In the genomic region with DNA sequence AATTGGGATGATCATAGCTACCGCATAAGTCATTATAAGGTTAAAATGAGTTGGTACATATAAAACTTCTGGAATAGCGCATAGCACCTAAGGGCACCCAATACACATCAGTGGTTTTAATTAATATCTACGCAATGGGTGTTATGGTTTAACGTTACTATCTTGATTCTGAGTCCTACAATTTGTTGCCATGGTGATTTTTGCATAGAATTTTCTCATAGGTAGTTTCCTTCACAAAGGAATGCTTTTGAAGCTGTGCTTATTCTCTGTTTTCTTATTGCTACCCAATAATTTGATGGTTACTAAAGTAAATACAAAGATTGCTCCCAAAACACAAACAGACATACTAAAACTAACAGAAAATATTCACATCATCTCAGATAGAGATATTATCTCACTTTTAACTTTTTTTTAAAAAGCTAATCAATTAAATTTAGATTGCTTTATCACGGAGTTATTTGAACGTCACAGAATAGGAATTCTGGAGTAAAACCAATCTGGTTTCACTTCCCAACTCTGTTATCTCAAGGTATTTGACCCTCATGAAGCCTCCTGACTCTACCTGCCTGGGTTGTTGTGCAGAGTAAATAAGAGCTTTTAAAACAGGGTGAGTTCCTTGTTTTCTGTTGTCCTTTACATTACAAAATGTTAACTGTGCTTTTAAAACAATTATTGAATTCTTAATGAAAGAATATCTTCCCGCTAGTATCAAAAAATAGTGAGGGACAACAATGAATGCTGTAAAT, we compare ENCODE assay signal across 24 cellular contexts.
"Had no signal": no experiment of that assay in that cellular context is flagged by ENCODE, and none has a peak within 500 bp of the region (broad histone marks: within the 10 kb centered on the region; RNA-seq: fewer than 3 reads in every experiment).

No MANE protein-coding gene starts in this region.

- H3K27ac Mint-ChIP-seq: natural killer cell treated with Interleukin-12 subunit alpha and Interleukin-12 subunit beta and Interleukin-15 and Interleukin-18, amount 100 ng/mL, for 72 hours; neural progenitor cell; stimulated activated memory B cell treated with anti-CD40 and anti-IgM and Interleukin-4, amounts not matched to agents 10 μg/mL and 1 μg/mL and 100 μg/mL, for 72 hours; stimulated activated naive CD8-positive, alpha-beta T cell treated with anti-CD3 and anti-CD28 coated beads, Interleukin-15, Interleukin-2, amounts not matched to agents 100 ng/mL and 50 ng/mL, for 24 hours had no signal

- H3K4me3 Mint-ChIP-seq: natural killer cell treated with Interleukin-12 subunit alpha and Interleukin-12 subunit beta and Interleukin-15 and Interleukin-18, amount 100 ng/mL, for 72 hours; neural progenitor cell; stimulated activated memory B cell treated with anti-CD40 and anti-IgM and Interleukin-4, amounts not matched to agents 10 μg/mL and 1 μg/mL and 100 μg/mL, for 72 hours; stimulated activated naive CD8-positive, alpha-beta T cell treated with anti-CD3 and anti-CD28 coated beads, Interleukin-15, Interleukin-2, amounts not matched to agents 100 ng/mL and 50 ng/mL, for 24 hours had no signal

- ATAC-seq: left cardiac atrium; left ventricle myocardium superior; natural killer cell treated with Interleukin-12 subunit alpha and Interleukin-12 subunit beta and Interleukin-15 and Interleukin-18, amount 100 ng/mL, for 72 hours; psoas muscle; sciatic nerve; stimulated activated memory B cell treated with anti-CD40 and anti-IgM and Interleukin-4, amounts not matched to agents 10 μg/mL and 1 μg/mL and 100 μg/mL, for 72 hours; upper lobe of right lung had no signal

- H3K4me1 Mint-ChIP-seq: stimulated activated memory B cell treated with anti-CD40 and anti-IgM and Interleukin-4, amounts not matched to agents 10 μg/mL and 1 μg/mL and 100 μg/mL, for 72 hours had no signal

- H3K79me2 ChIP-seq: hepatocyte, parathyroid adenoma had no signal

- H3K27ac ChIP-seq: coronary artery, hepatocyte, neural progenitor cell, parathyroid adenoma, psoas muscle, spleen, tibial artery, upper lobe of right lung, vagina had no signal

- H3K9me3 Mint-ChIP-seq: neural progenitor cell; stimulated activated memory B cell treated with anti-CD40 and anti-IgM and Interleukin-4, amounts not matched to agents 10 μg/mL and 1 μg/mL and 100 μg/mL, for 72 hours had no signal

- H3K36me3 ChIP-seq: neural progenitor cell, spleen, tibial artery, upper lobe of right lung, vagina had no signal

- H3K9ac ChIP-seq: neural progenitor cell, parathyroid adenoma had no signal

- H3K4me2 ChIP-seq: hepatocyte, neural progenitor cell had no signal

- DNase-seq: effector CD4-positive, alpha-beta T cell; foreskin melanocyte; head of caudate nucleus; kidney; left cardiac atrium; left ventricle myocardium superior; nucleus accumbens; psoas muscle; retina; spleen; stimulated activated CD4-positive, alpha-beta T cell treated with anti-CD3 and anti-CD28 coated beads, Interleukin-15, amount 100 ng/mL, for 24 hours; stimulated activated CD4-positive, alpha-beta T cell treated with anti-CD3 and anti-CD28 coated beads, Interleukin-1b, Interleukin-23, amount 100 ng/mL, for 48 hours; stimulated activated CD4-positive, alpha-beta T cell treated with anti-CD3 and anti-CD28 coated beads, Interleukin-4, amount 100 ng/mL, for 24 hours; tibial artery; upper lobe of right lung had no signal

- H3K36me3 Mint-ChIP-seq: natural killer cell treated with Interleukin-12 subunit alpha and Interleukin-12 subunit beta and Interleukin-15 and Interleukin-18, amount 100 ng/mL, for 72 hours; neural progenitor cell; stimulated activated memory B cell treated with anti-CD40 and anti-IgM and Interleukin-4, amounts not matched to agents 10 μg/mL and 1 μg/mL and 100 μg/mL, for 72 hours had no signal

- H2AFZ ChIP-seq: hepatocyte, neural progenitor cell, parathyroid adenoma had no signal

- H3K27me3 ChIP-seq: hepatocyte, neural progenitor cell, spleen, tibial artery, upper lobe of right lung, vagina had no signal

- H3K4me1 ChIP-seq: neural progenitor cell, parathyroid adenoma, psoas muscle, spleen, upper lobe of right lung, vagina had no signal

- H3K4me3 ChIP-seq: coronary artery, hepatocyte, neural progenitor cell, psoas muscle, spleen, tibial artery, upper lobe of right lung, vagina had no signal

- H3K9me3 ChIP-seq: psoas muscle, tibial artery, upper lobe of right lung, vagina had no signal

- H3K27me3 Mint-ChIP-seq: natural killer cell treated with Interleukin-12 subunit alpha and Interleukin-12 subunit beta and Interleukin-15 and Interleukin-18, amount 100 ng/mL, for 72 hours; stimulated activated memory B cell treated with anti-CD40 and anti-IgM and Interleukin-4, amounts not matched to agents 10 μg/mL and 1 μg/mL and 100 μg/mL, for 72 hours; stimulated activated naive CD8-positive, alpha-beta T cell treated with anti-CD3 and anti-CD28 coated beads, Interleukin-15, Interleukin-2, amounts not matched to agents 100 ng/mL and 50 ng/mL, for 24 hours had no signal
